ENCODE assay signal across 8 cellular contexts in the genomic region with DNA sequence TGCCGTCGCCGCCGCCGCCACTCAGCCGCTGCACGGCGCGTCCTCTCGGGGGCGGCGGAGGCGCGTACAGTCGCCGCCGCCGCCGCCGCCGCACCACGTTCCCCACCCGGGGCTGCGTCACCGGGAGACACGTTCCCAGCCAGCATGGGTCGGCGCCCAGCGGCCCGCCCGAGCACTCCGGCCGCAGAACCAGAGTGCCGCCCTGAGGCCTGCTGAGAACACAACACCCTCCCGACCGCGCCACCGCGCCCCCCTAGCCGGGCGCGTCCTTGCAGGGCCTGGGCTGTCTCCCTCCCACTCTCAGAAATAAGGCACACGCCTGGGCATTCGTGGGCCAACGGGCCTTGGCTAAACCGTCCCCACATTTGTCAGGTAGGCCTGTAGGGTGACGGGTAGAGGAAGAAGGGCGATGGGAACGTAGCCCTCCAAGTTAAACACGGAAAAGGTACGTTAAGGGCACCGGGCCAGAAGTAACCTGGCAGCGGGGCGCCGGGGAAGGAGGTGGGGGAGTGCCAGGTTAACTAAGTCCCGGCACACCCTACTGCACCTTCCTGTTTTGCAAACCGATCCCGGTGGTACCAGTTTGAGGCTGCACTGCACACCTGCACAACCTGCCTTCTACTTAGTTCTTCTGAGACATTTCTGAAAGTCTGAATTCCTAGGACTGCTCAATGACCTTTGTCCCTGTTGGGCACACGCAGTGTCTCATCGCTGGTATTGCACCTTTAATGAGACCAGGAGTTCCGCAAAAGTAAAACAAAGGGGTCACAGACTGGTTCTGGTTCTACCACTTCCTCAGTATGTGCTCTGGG. TPM values are rescaled to one million over a fixed set of nuclear protein-coding genes. Genes with fewer than 3 reads are reported as not detected.
DNase-seq lines count a peak whose midpoint lies in the region; TF ChIP-seq lines count a peak whose summit lies in the region.

A gene (minus strand): TSS at position 68 of the 812 bp plus-strand sequence. CDS start 520 bp downstream, outside the sequence.

- H3K79me2 ChIP-seq in SK-N-SH (ENCODE audit: insufficient read depth) = peaks cover 47% of the 10 kb centered on the region

- POLR2A ChIA-PET in GM10248 (lab: Yijun Ruan, JAX) = interaction anchor here (0.6 kb wide), 1 partner anchor 424 kb away, joined by 6 read pairs; no protein-coding TSS in a partner anchor
- POLR2A ChIA-PET in SK-N-SH (lab: Yijun Ruan, JAX) = interaction anchor here (0.6 to 1.6 kb wide), 3 partner anchors 28 to 220 kb away, joined by 3 to 5 read pairs (median 3); a partner anchor contains a TSS

- 16% methylated on average over 32 of the region's 61 CpGs for WGBS in SK-N-SH (ENCODE audit: low lambda C conversion rate)
- WGBS in suprapubic skin = 13% methylated on average over 7 of the region's 61 CpGs

- H3K27ac ChIP-seq in SK-N-SH (ENCODE audit: low read depth in 2 of 2, low read length in 1 of 2) = peak within 1 kb of the TSS; percentile 91 to 96
- H3K27ac ChIP-seq in suprapubic skin = peak within 1 kb of the TSS; percentile 97

- TF ChIP-seq POLR2A in suprapubic skin (IDR thresholded peaks at IDR 0.05) = peak in 1 of 2 donors; percentile 80

- no peaks in the 10 kb centered on the region for H3K9me2 ChIP-seq in SK-N-SH

- H3K9ac ChIP-seq in SK-N-SH = peak within 1 kb of the TSS; percentile 95

- H3K27me3 ChIP-seq in SK-N-SH (ENCODE audit: insufficient read depth) (no peaks in the 10 kb centered on the region), suprapubic skin (no peaks in the 10 kb centered on the region)

- H3K9me3 ChIP-seq in SK-N-SH (no peaks in the 10 kb centered on the region), suprapubic skin (no peaks in the 10 kb centered on the region)

- DNase-seq in GM10248 (ENCODE audit: extremely low spot score) (peak; percentile 94), HFF-Myc (ENCODE audit: extremely low read depth, low read depth) (peak; percentile 64), MV-4-11 (lab: John Stamatoyannopoulos, UW) (peak; percentile 93), SK-N-SH (peak; percentile 97), globus pallidus (ENCODE audit: low spot score) (peak; percentile 93), occipital lobe (lab: John Stamatoyannopoulos, UW) (peak; percentile 85), suprapubic skin (ENCODE audit: low spot score in 2 of 2) (peak; percentile 93 to 94)
- DNase-seq in activated naive CD4-positive, alpha-beta T cell treated with anti-CD3 and anti-CD28 coated beads, Interleukin-2, amount 50 U/mL, for 16 hours = peak; percentile 91

- no peak for TF ChIP-seq EP300 in SK-N-SH (IDR thresholded peaks at IDR 0.05; ENCODE audit: borderline replicate concordance in 1 of 2, low read depth in 1 of 2, low read length in 1 of 2)
- no peak for TF ChIP-seq EP300 in suprapubic skin (IDR thresholded peaks at IDR 0.05)

- peaks cover 27% of the 10 kb centered on the region for H3F3A ChIP-seq in SK-N-SH (replicated peaks; ENCODE audit: insufficient read depth)

- H3K4me3 ChIP-seq in HFF-Myc (replicated peaks; ENCODE audit: low read depth, low read length) (peak within 1 kb of the TSS; percentile 89), SK-N-SH (ENCODE audit: low read depth in 2 of 2, low read length in 1 of 2) (peak within 1 kb of the TSS; percentile 90), suprapubic skin (peak within 1 kb of the TSS; percentile 83)

- no peaks in the 10 kb centered on the region; the same call in 1 of the 2 replicates for H4K20me1 ChIP-seq in SK-N-SH (ENCODE audit: insufficient read depth)

- H3K4me1 ChIP-seq in SK-N-SH (ENCODE audit: control insufficient read depth in 1 of 2, insufficient read depth in 2 of 2, low read depth in 1 of 2, low read length in 1 of 2) (peaks cover 15 to 24% of the 10 kb centered on the region in 2 experiments), suprapubic skin (peaks cover 51% of the 10 kb centered on the region)

- TF ChIP-seq RAD21 in SK-N-SH (IDR thresholded peaks at IDR 0.05; ENCODE audit: low read length) = peak; percentile 97

- TF ChIP-seq CTCF in GM10248 (IDR thresholded peaks at IDR 0.05; ENCODE audit: control extremely low read depth, extremely low read depth, low read depth, missing control alignments) (peak; percentile 92), HFF-Myc (IDR thresholded peaks at IDR 0.05; ENCODE audit: low read depth, low read length, missing control alignments) (peak; percentile 85), SK-N-SH (IDR thresholded peaks at IDR 0.05) (peak; percentile 83), suprapubic skin (IDR thresholded peaks at IDR 0.05) (peak; percentile 79 to 92)

- peak within 1 kb of the TSS; percentile 90 for H2AFZ ChIP-seq in SK-N-SH (ENCODE audit: low read depth)

- H3K36me3 ChIP-seq in SK-N-SH (replicated peaks in 1 of 2; ENCODE audit: control insufficient read depth in 1 of 2, insufficient read depth in 2 of 2, low read length in 1 of 2) (peaks cover 0 to 13% of the 10 kb centered on the region in 2 experiments), suprapubic skin (no peaks in the 10 kb centered on the region)

- CTCF ChIA-PET in GM10248 (lab: Yijun Ruan, JAX) (interaction anchor here (0.7 to 2.4 kb wide), 16 partner anchors 10 to 681 kb away, joined by 3 to 24 read pairs (median 4); a partner anchor contains a TSS), SK-N-SH (lab: Yijun Ruan, JAX) (interaction anchor here (0.7 to 3.0 kb wide), 38 partner anchors 10 to 680 kb away, joined by 3 to 56 read pairs (median 4); a partner anchor contains a TSS)

- H3K4me2 ChIP-seq in SK-N-SH = peak within 1 kb of the TSS; percentile 86

TF ChIP-seq in SK-N-SH, 30 proteins besides CTCF, POLR2A, EP300 and RAD21 (continues in another document):
- TF ChIP-seq SMC3 (IDR thresholded peaks at IDR 0.05; ENCODE audit: low read depth, low read length) = peak; percentile 97
- no peak for TF ChIP-seq FOXM1 (IDR thresholded peaks at IDR 0.05; ENCODE audit: low read depth)
- TF ChIP-seq, protein P1, sequence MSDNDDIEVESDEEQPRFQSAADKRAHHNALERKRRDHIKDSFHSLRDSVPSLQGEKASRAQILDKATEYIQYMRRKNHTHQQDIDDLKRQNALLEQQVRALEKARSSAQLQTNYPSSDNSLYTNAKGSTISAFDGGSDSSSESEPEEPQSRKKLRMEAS (IDR thresholded peaks at IDR 0.05; ENCODE audit: low read depth) = peak; percentile 87; the same call in 1 of the 2 replicates
- TF ChIP-seq MXI1 (IDR thresholded peaks at IDR 0.05; ENCODE audit: low read depth, low read length) = peak; percentile 87
- TF ChIP-seq POLR2AphosphoS5 (IDR thresholded peaks at IDR 0.05; ENCODE audit: low read depth, low read length) = 0 out of 2 replicates have a peak, but pooled peaks have one; percentile 21
- TF ChIP-seq YY1 (IDR thresholded peaks at IDR 0.05; ENCODE audit: low read depth) = no peak
- TF ChIP-seq NFIC (IDR thresholded peaks at IDR 0.05; ENCODE audit: borderline replicate concordance) = no peak
- TF ChIP-seq CHD2 (IDR thresholded peaks at IDR 0.05; ENCODE audit: low read length, partially characterized antibody) = no peak
- TF ChIP-seq GABPA (IDR thresholded peaks at IDR 0.05; ENCODE audit: low read depth) = no peak
- TF ChIP-seq TCF12 (IDR thresholded peaks at IDR 0.05) = no peak
- TF ChIP-seq EZH2phosphoT487 (IDR thresholded peaks at IDR 0.05; ENCODE audit: borderline replicate concordance, low read depth) = no peak
- TF ChIP-seq FOXJ3 (CRISPR knock-in tag; IDR thresholded peaks at IDR 0.05) = peak; percentile 33; the same call in 1 of the 2 replicates
- peak; percentile 88; the same call in 1 of the 2 replicates for TF ChIP-seq SIN3A (IDR thresholded peaks at IDR 0.05; ENCODE audit: borderline replicate concordance, low read depth, low read length)
- TF ChIP-seq, protein P2, sequence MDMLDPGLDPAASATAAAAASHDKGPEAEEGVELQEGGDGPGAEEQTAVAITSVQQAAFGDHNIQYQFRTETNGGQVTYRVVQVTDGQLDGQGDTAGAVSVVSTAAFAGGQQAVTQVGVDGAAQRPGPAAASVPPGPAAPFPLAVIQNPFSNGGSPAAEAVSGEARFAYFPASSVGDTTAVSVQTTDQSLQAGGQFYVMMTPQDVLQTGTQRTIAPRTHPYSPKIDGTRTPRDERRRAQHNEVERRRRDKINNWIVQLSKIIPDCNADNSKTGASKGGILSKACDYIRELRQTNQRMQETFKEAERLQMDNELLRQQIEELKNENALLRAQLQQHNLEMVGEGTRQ (IDR thresholded peaks at IDR 0.05; ENCODE audit: borderline replicate concordance, low read depth, low read length) = no peak
- TF ChIP-seq, protein P3, sequence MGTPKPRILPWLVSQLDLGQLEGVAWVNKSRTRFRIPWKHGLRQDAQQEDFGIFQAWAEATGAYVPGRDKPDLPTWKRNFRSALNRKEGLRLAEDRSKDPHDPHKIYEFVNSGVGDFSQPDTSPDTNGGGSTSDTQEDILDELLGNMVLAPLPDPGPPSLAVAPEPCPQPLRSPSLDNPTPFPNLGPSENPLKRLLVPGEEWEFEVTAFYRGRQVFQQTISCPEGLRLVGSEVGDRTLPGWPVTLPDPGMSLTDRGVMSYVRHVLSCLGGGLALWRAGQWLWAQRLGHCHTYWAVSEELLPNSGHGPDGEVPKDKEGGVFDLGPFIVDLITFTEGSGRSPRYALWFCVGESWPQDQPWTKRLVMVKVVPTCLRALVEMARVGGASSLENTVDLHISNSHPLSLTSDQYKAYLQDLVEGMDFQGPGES (IDR thresholded peaks at IDR 0.05; ENCODE audit: low read depth, low read length) = no peak
- TF ChIP-seq, protein P4, sequence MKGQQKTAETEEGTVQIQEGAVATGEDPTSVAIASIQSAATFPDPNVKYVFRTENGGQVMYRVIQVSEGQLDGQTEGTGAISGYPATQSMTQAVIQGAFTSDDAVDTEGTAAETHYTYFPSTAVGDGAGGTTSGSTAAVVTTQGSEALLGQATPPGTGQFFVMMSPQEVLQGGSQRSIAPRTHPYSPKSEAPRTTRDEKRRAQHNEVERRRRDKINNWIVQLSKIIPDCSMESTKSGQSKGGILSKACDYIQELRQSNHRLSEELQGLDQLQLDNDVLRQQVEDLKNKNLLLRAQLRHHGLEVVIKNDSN (IDR thresholded peaks at IDR 0.05; ENCODE audit: borderline replicate concordance, low read depth) = no peak
- TF ChIP-seq RFX5 (IDR thresholded peaks at IDR 0.05; ENCODE audit: low read length) = peak; percentile 57; the same call in 1 of the 2 replicates

RNA-seq across cellular contexts. Expression of the gene that starts here (rescaled TPM):
- 28.1 and 31.8 TPM in 2 replicates for polyA plus RNA-seq in SK-N-SH (2012; rRNA removed)
- polyA plus RNA-seq in SK-N-SH (2012; cell fraction: cytosol; rRNA removed) = 31.8 and 34.0 TPM in 2 replicates
- 54.6 and 89.8 TPM in 2 replicates for polyA plus RNA-seq in SK-N-SH (2012; cell fraction: nucleus; rRNA removed)
- 148 TPM for total RNA-seq in occipital lobe
- total RNA-seq in suprapubic skin = 100 to 1,000 TPM; 109 to 226 (median 125) TPM

Comparison
In these comparisons a context has a peak if more than half of its experiments do, and no peak if none do; other contexts are left out.
1. Peak in every context shown above with its lines: DNase-seq, H3K4me3 ChIP-seq and H3K27ac ChIP-seq.